ENCODE assay signal across 15 cellular contexts in the genomic region with DNA sequence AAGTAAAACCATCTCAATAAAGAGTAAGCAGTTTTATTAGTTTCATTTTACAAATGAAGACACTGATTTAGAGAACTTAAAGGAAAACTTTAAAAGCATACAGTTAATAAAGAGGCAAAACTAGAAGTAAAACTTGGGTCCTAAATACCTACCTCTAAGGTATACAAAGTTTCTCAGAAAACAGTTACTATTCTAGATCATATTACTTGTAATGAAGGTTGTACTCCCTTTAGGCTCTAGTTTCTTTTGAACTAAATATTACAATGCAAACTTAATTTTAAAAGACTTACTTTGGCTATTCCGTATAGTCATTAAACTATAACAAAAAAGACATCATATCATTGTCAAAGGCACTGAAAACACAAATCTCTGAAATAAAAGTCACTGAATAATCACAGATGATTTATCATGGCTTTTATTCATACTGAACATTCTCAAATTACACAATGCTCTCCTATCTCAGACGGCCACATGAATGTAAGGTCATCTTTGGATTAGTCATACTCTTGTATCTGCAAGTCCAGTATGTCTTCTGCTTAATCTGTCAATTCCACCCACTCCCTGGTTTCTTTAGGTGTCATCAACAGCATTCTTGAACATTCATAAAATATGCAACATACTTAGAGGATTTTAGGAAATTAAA.
DNase-seq lines count a peak whose midpoint lies in the region; ATAC-seq and TF ChIP-seq lines count a peak whose summit lies in the region.
"Had no signal": no experiment of that assay in that cellular context is flagged by ENCODE, and none has a peak within 500 bp of the region (broad histone marks: within the 10 kb centered on the region; RNA-seq: fewer than 3 reads in every experiment).

No MANE protein-coding gene starts in this region.

- H3K4me3 ChIP-seq in breast epithelium (no peak overlapping the region), RWPE2 (ENCODE audit: severe bottlenecking) (no peak overlapping the region), fibroblast of mammary gland (ENCODE audit: control insufficient read depth, low read depth, low read length) (no peak overlapping the region), upper lobe of right lung (no peak overlapping the region), mucosa of descending colon (no peak overlapping the region)
- H3K4me3 ChIP-seq: BLaER1 treated with 17β-estradiol and CSF1 and Interleukin-3, amounts not matched to agents 10 nM and 100 nM; skin epidermis had no signal

- no peak overlapping the region for H3K27ac ChIP-seq in breast epithelium
- peak overlapping the region; percentile 22 for H3K27ac ChIP-seq in RWPE2 (ENCODE audit: poor library complexity, severe bottlenecking)
- H3K27ac ChIP-seq in upper lobe of right lung = no peak overlapping the region
- H3K27ac ChIP-seq: BLaER1 treated with 17β-estradiol and CSF1 and Interleukin-3, amounts not matched to agents 10 nM and 100 nM; HL-60; skin epidermis had no signal

- CTCF ChIA-PET in MCF 10A (lab: Yijun Ruan, JAX) = no interaction called here

- peak overlapping the region; percentile 21 for H3K27ac Mint-ChIP-seq in MCF 10A (ENCODE audit: low read depth, unreplicated experiment)
- H3K27ac Mint-ChIP-seq: memory B cell had no signal

- H3K9me3 ChIP-seq in breast epithelium = no peaks in the 10 kb centered on the region
- H3K9me3 ChIP-seq in RWPE2 (ENCODE audit: severe bottlenecking) = no peaks in the 10 kb centered on the region
- H3K9me3 ChIP-seq in upper lobe of right lung = no peaks in the 10 kb centered on the region
- no peaks in the 10 kb centered on the region for H3K9me3 ChIP-seq in mucosa of descending colon

- H3K36me3 Mint-ChIP-seq in MCF 10A (ENCODE audit: insufficient read depth, unreplicated experiment) = no peaks in the 10 kb centered on the region

- no peaks in the 10 kb centered on the region for H3K9me3 Mint-ChIP-seq in MCF 10A (ENCODE audit: unreplicated experiment)
- H3K9me3 Mint-ChIP-seq: memory B cell had no signal

- H3K4me1 ChIP-seq in breast epithelium (no peaks in the 10 kb centered on the region), RWPE2 (ENCODE audit: insufficient read depth, poor library complexity, severe bottlenecking) (peaks cover 13% of the 10 kb centered on the region), upper lobe of right lung (no peaks in the 10 kb centered on the region), mucosa of descending colon (ENCODE audit: low read depth) (no peaks in the 10 kb centered on the region)

- POLR2A ChIA-PET in MCF 10A (lab: Yijun Ruan, JAX) = interaction anchor here (0.6 kb wide), 1 partner anchor 10 kb away, joined by 4 read pairs; no protein-coding TSS in a partner anchor

- intact Hi-C loops in MCF 10A (cut with micrococcal nuclease) (no loop called here), breast epithelium (cut with DNase I; ENCODE audit: low total_unique reads) (no loop called here), upper lobe of right lung (cut with DNase I) (no loop called here), mucosa of descending colon (cut with DNase I, micrococcal nuclease) (no loop called here)

- BruUV-seq in MCF 10A (replicated peaks; lab: Mats Ljungman, UMichigan) = no TSS peak

- peaks cover 11% of the 10 kb centered on the region for H3K4me1 Mint-ChIP-seq in MCF 10A (ENCODE audit: insufficient read depth, unreplicated experiment)
- H3K4me1 Mint-ChIP-seq: memory B cell had no signal

- TF ChIP-seq CTCF in MCF 10A (IDR thresholded peaks at IDR 0.05; ENCODE audit: unreplicated experiment) (no peak), breast epithelium (IDR thresholded peaks at IDR 0.05) (no peak), RWPE2 (IDR thresholded peaks at IDR 0.05; ENCODE audit: poor library complexity, severe bottlenecking) (no peak), fibroblast of mammary gland (conservative IDR thresholded peaks at IDR 0.05; ENCODE audit: control insufficient read depth, insufficient read depth, low read depth, low read length) (no peak), upper lobe of right lung (IDR thresholded peaks at IDR 0.05) (no peak), mucosa of descending colon (IDR thresholded peaks at IDR 0.05) (no peak)

- peak; percentile 62 for DNase-seq in MCF 10A (ENCODE audit: unreplicated experiment)
- DNase-seq in breast epithelium (ENCODE audit: low spot score in 2 of 2) = no peak
- DNase-seq in RWPE2 (ENCODE audit: low spot score) = no peak
- peak; percentile 82 for DNase-seq in fibroblast of mammary gland (ENCODE audit: low read depth)
- no peak for DNase-seq in upper lobe of right lung
- DNase-seq in mucosa of descending colon = no peak
- no peak for DNase-seq in T-helper 1 cell
- no peak for DNase-seq in ecto neural progenitor cell (ENCODE audit: low spot score)
- DNase-seq: activated effector memory CD4-positive, alpha-beta T cell treated with Interleukin-2 at 50 U/mL for 16 hours; NCI-H2171 treated with DMSO at 0.1 percent for 48 hours; T-helper 9 cell had no signal

- ATAC-seq in RWPE2 (ENCODE audit: low read depth) (peak; percentile 96), upper lobe of right lung (peak; percentile 43), mucosa of descending colon (no peak)

- H3K36me3 ChIP-seq in breast epithelium (peaks cover 5% of the 10 kb centered on the region), RWPE2 (ENCODE audit: low read depth) (no peaks in the 10 kb centered on the region), upper lobe of right lung (no peaks in the 10 kb centered on the region), mucosa of descending colon (ENCODE audit: low read depth) (no peaks in the 10 kb centered on the region)
- H3K36me3 ChIP-seq: BLaER1 treated with 17β-estradiol and CSF1 and Interleukin-3, amounts not matched to agents 10 nM and 100 nM had no signal

- H3K27me3 ChIP-seq in breast epithelium (no peaks in the 10 kb centered on the region), RWPE2 (ENCODE audit: insufficient read depth, poor library complexity, severe bottlenecking) (no peaks in the 10 kb centered on the region), upper lobe of right lung (no peaks in the 10 kb centered on the region)
- H3K27me3 ChIP-seq: BLaER1 treated with 17β-estradiol and CSF1 and Interleukin-3, amounts not matched to agents 10 nM and 100 nM had no signal

- no peaks in the 10 kb centered on the region for H3K27me3 Mint-ChIP-seq in MCF 10A (ENCODE audit: insufficient read depth, unreplicated experiment)
- H3K27me3 Mint-ChIP-seq: memory B cell had no signal

- H3K4me3 Mint-ChIP-seq in MCF 10A (ENCODE audit: unreplicated experiment) = no peak overlapping the region
- H3K4me3 Mint-ChIP-seq: memory B cell had no signal

- no peak for TF ChIP-seq POLR2A in breast epithelium (IDR thresholded peaks at IDR 0.05)

Comparison
In these comparisons a context has a peak if more than half of its experiments do, and no peak if none do; other contexts are left out.
1. DNase-seq: peak in MCF 10A (single experiment) and fibroblast of mammary gland (single experiment); none in breast epithelium (0 of 2), RWPE2 (single experiment), upper lobe of right lung (single experiment), mucosa of descending colon (0 of 3), T-helper 1 cell (0 of 5) and ecto neural progenitor cell (single experiment).